Comparison of ENCODE assay signal across 1 cellular context in genomic region chr22:49710746-49711145, GRCh38.
TF ChIP-seq lines count a peak whose summit lies in the region.

No MANE protein-coding gene starts in this region.

TF ChIP-seq in HepG2, 621 proteins besides CTCF, POLR2A, EP300 and RAD21 (continued from another document):
- TF ChIP-seq HNF1A (IDR thresholded peaks at IDR 0.05; ENCODE audit: low read depth) (no peak), HNF1A (CRISPR knock-in tag; IDR thresholded peaks at IDR 0.05; ENCODE audit: borderline replicate concordance) (no peak), IRF9 (CRISPR knock-in tag; IDR thresholded peaks at IDR 0.05; ENCODE audit: borderline replicate concordance) (no peak), TCF7 (IDR thresholded peaks at IDR 0.05; ENCODE audit: low read depth) (no peak)
TF ChIP-seq in HepG2: peak in this region for 0.
